In genomic region chrX:22339459-22339858, GRCh38 we compare ENCODE assay signal across 16 cellular contexts.
A peak's percentile ranks its signal among the peaks of the same experiment; 100 is the strongest.
DNase-seq lines count a peak whose midpoint lies in the region; ATAC-seq and TF ChIP-seq lines count a peak whose summit lies in the region.
"Had no signal": no experiment of that assay in that cellular context is flagged by ENCODE, and none has a peak within 500 bp of the region (broad histone marks: within the 10 kb centered on the region; RNA-seq: fewer than 3 reads in every experiment).

No MANE protein-coding gene starts in this region.

- H3K27ac Mint-ChIP-seq in H9: peak overlapping the region; percentile 86 to 93 (median 93); a peak in 5 of 7 replicates
- H3K27ac Mint-ChIP-seq: CD4-positive, alpha-beta memory T cell had no signal

- H3K9me2 ChIP-seq in hepatocyte (replicated peaks; ENCODE audit: insufficient read depth): no peaks in the 10 kb centered on the region

- no peak overlapping the region for H2BK12ac ChIP-seq in H9 (ENCODE audit: insufficient read length, low read depth, low read length)

- H4K8ac ChIP-seq in H9 (replicated peaks; ENCODE audit: insufficient read length, low read depth, low read length): no peak overlapping the region
- no peak overlapping the region for H4K8ac ChIP-seq in IMR-90 (ENCODE audit: low read depth in 2 of 2, low read length in 2 of 2)

- H3K4me1 ChIP-seq in H9 (ENCODE audit: insufficient read depth, low read length) (no peaks in the 10 kb centered on the region; the same call in 1 of the 2 replicates), IMR-90 (ENCODE audit: control insufficient read depth, insufficient read depth, low read length) (no peaks in the 10 kb centered on the region; the same call in 1 of the 2 replicates), hepatocyte (ENCODE audit: insufficient read depth) (no peaks in the 10 kb centered on the region), smooth muscle cell (ENCODE audit: low read depth) (no peaks in the 10 kb centered on the region)
- H3K4me1 ChIP-seq: BE2C had no signal

- no peak overlapping the region for H4K91ac ChIP-seq in H9 (ENCODE audit: insufficient read length, low read depth, low read length)
- H4K91ac ChIP-seq in IMR-90 (ENCODE audit: insufficient read depth, low read depth, low read length): no peak overlapping the region

- no peak overlapping the region for H2AFZ ChIP-seq in H9 (ENCODE audit: low read length)
- no peak overlapping the region for H2AFZ ChIP-seq in IMR-90 (replicated peaks; ENCODE audit: low read length, poor library complexity)
- H2AFZ ChIP-seq in hepatocyte: no peak overlapping the region
- no peak overlapping the region for H2AFZ ChIP-seq in smooth muscle cell (ENCODE audit: low read depth)

- POLR2A ChIA-PET in IMR-90 (lab: Charles Lee; ENCODE audit: unreplicated experiment): no interaction called here

- H3K9me1 ChIP-seq in IMR-90 (ENCODE audit: insufficient read depth, low read length): no peaks in the 10 kb centered on the region

- CTCF ChIA-PET in IMR-90 (lab: Yijun Ruan, JAX): no interaction called here

- H3K56ac ChIP-seq in H9 (ENCODE audit: insufficient read length, low read depth, low read length) (no peak overlapping the region), IMR-90 (ENCODE audit: extremely low read depth, insufficient read depth, low read length) (no peak overlapping the region)

- no peak overlapping the region for H2AK5ac ChIP-seq in H9 (ENCODE audit: insufficient read length, low read length)
- no peak overlapping the region for H2AK5ac ChIP-seq in IMR-90 (ENCODE audit: low read depth, low read length)

- H3K9me3 Mint-ChIP-seq in H9: peaks cover 30 to 41% of the 10 kb centered on the region in 2 experiments

- TF ChIP-seq CTCF in H9 (conservative IDR thresholded peaks at IDR 0.05) (no peak), IMR-90 (conservative IDR thresholded peaks at IDR 0.05; ENCODE audit: low read depth, low read length) (no peak), hepatocyte (IDR thresholded peaks at IDR 0.05; ENCODE audit: poor library complexity) (no peak), smooth muscle cell (IDR thresholded peaks at IDR 0.05; ENCODE audit: borderline replicate concordance, insufficient read depth, poor library complexity, severe bottlenecking) (no peak)

- no peak for TF ChIP-seq POLR2A in IMR-90 (IDR thresholded peaks at IDR 0.05; ENCODE audit: low read depth, low read length)

- H3K36me3 ChIP-seq in IMR-90 (ENCODE audit: control insufficient read depth, insufficient read depth, low read length) (no peaks in the 10 kb centered on the region), hepatocyte (replicated peaks; ENCODE audit: insufficient read depth, low read depth) (no peaks in the 10 kb centered on the region), smooth muscle cell (ENCODE audit: low read depth) (no peaks in the 10 kb centered on the region)
- H3K36me3 ChIP-seq: BE2C had no signal

- ATAC-seq in IMR-90 (ENCODE audit: low read depth) (no peak), GM21529 (IDR thresholded peaks at IDR 0.05; ENCODE audit: unreplicated experiment) (no peak), HG03469 (IDR thresholded peaks at IDR 0.05; ENCODE audit: unreplicated experiment) (no peak)
- ATAC-seq: K562 had no signal

- H3K36me3 Mint-ChIP-seq in H9 (ENCODE audit: insufficient read depth in 1 of 3, low read depth in 3 of 3): peaks cover 13 to 29% (median 16%) of the 10 kb centered on the region in 3 experiments
- H3K36me3 Mint-ChIP-seq: CD4-positive, alpha-beta memory T cell had no signal

- H2BK120ac ChIP-seq in H9 (ENCODE audit: low read depth, low read length, poor library complexity, severe bottlenecking) (no peak overlapping the region), IMR-90 (ENCODE audit: low read depth, low read length) (no peak overlapping the region)

- H3K23ac ChIP-seq in H9 (ENCODE audit: insufficient read length, low read depth, low read length): no peak overlapping the region
- H3K23ac ChIP-seq in IMR-90 (ENCODE audit: low read depth, low read length): no peak overlapping the region

- no peak overlapping the region for H3T11ph ChIP-seq in H9 (ENCODE audit: low read length)

- H2BK5ac ChIP-seq in H9 (ENCODE audit: insufficient read length, low read length) (no peak overlapping the region), IMR-90 (ENCODE audit: low read depth, low read length, poor library complexity, severe bottlenecking) (no peak overlapping the region)

- no CpG with 5 or more reads among the region's 1 CpG for WGBS in H9 (ENCODE audit: extremely low coverage, insufficient read length, low lambda C conversion rate)
- WGBS in IMR-90 (ENCODE audit: extremely low coverage in 2 of 2, insufficient read length in 1 of 2), 2 experiments: no CpG with 5 or more reads among the region's 1 CpG
- 53% methylated on average over 1 of the region's 1 CpG for WGBS in hepatocyte (ENCODE audit: low lambda C conversion rate, missing lambda C conversion rate)
- 21% methylated on average over 1 of the region's 1 CpG for WGBS in smooth muscle cell (ENCODE audit: low lambda C conversion rate)

- no peak overlapping the region for H3K14ac ChIP-seq in H9 (ENCODE audit: insufficient read depth, low read length)
- no peak overlapping the region for H3K14ac ChIP-seq in IMR-90 (replicated peaks; ENCODE audit: low read depth, low read length)

- no peaks in the 10 kb centered on the region for H3K79me1 ChIP-seq in H9 (ENCODE audit: insufficient read depth, low read depth, low read length, poor library complexity, severe bottlenecking)
- H3K79me1 ChIP-seq in IMR-90 (ENCODE audit: low read depth in 1 of 2, low read length in 2 of 2): no peaks in the 10 kb centered on the region

- H3K4me3 ChIP-seq in IMR-90 (ENCODE audit: insufficient read depth, low read depth, low read length): no peak overlapping the region
- no peak overlapping the region for H3K4me3 ChIP-seq in hepatocyte
- H3K4me3 ChIP-seq in smooth muscle cell: no peak overlapping the region
- H3K4me3 ChIP-seq: K562 had no signal

- no peak overlapping the region for H3K4me3 Mint-ChIP-seq in H9
- H3K4me3 Mint-ChIP-seq: CD4-positive, alpha-beta memory T cell had no signal

- H3K79me2 ChIP-seq in H9 (ENCODE audit: insufficient read depth, low read length) (no peaks in the 10 kb centered on the region), hepatocyte (no peaks in the 10 kb centered on the region), smooth muscle cell (ENCODE audit: low read depth) (no peaks in the 10 kb centered on the region)

- no peaks in the 10 kb centered on the region for H3F3A ChIP-seq in smooth muscle cell (ENCODE audit: low read depth)

- H4K20me1 ChIP-seq in H9 (ENCODE audit: control insufficient read depth, insufficient read depth, insufficient read length): no peaks in the 10 kb centered on the region
- no peaks in the 10 kb centered on the region for H4K20me1 ChIP-seq in IMR-90 (ENCODE audit: insufficient read depth, low read length)
- H4K20me1 ChIP-seq in hepatocyte (ENCODE audit: insufficient read depth, poor library complexity, severe bottlenecking): no peaks in the 10 kb centered on the region
- no peaks in the 10 kb centered on the region for H4K20me1 ChIP-seq in smooth muscle cell (ENCODE audit: low read depth)

- dilution Hi-C loops in IMR-90 (cut with HindIII; ENCODE audit: low sequenced_read_pairs, unreplicated experiment): no loop called here

- TF ChIP-seq RAD21 in IMR-90 (IDR thresholded peaks at IDR 0.05; ENCODE audit: low read length): no peak

- in situ Hi-C loops in IMR-90 (cut with MboI; ENCODE audit: low sequenced_read_pairs): no loop called here

- H2BK20ac ChIP-seq in H9 (ENCODE audit: low read depth, low read length, poor library complexity, severe bottlenecking) (no peak overlapping the region), IMR-90 (ENCODE audit: low read depth, low read length) (no peak overlapping the region)

- no peaks in the 10 kb centered on the region for H3K27me3 ChIP-seq in H9 (ENCODE audit: insufficient read depth, low read length)
- peaks cover 1% of the 10 kb centered on the region; the same call in 1 of the 2 replicates for H3K27me3 ChIP-seq in IMR-90 (ENCODE audit: control insufficient read depth, insufficient read depth, low read length)
- no peaks in the 10 kb centered on the region for H3K27me3 ChIP-seq in hepatocyte
- H3K27me3 ChIP-seq in smooth muscle cell (ENCODE audit: low read depth): no peaks in the 10 kb centered on the region
- H3K27me3 ChIP-seq: BE2C had no signal

- intact Hi-C loops in IMR-90 (cut with micrococcal nuclease): no loop called here

- DNase-seq in H9 (no peak), IMR-90 (no peak), hepatocyte (ENCODE audit: low spot score) (no peak), smooth muscle cell (lab: John Stamatoyannopoulos, UW; ENCODE audit: unreplicated experiment) (no peak), HPDE6-E6E7 (ENCODE audit: extremely low spot score) (no peak)
- DNase-seq: BE2C; CD4-positive, alpha-beta memory T cell; DMS153; DMS79 treated with DMSO at 0.1 percent for 48 hours; GDM1; Karpas-422 had no signal

- H3K9ac ChIP-seq in H9 (ENCODE audit: extremely low read depth, insufficient read length, low read length): no peak overlapping the region
- H3K9ac ChIP-seq in IMR-90 (ENCODE audit: low read depth, low read length): no peak overlapping the region
- H3K9ac ChIP-seq in smooth muscle cell (ENCODE audit: low read depth): peak overlapping the region; percentile 48

- H3K9me3 ChIP-seq in H9 (ENCODE audit: control insufficient read depth, low read depth, low read length) (peaks cover 7% of the 10 kb centered on the region), IMR-90 (ENCODE audit: control insufficient read depth, insufficient read depth, low read length) (no peaks in the 10 kb centered on the region), hepatocyte (ENCODE audit: low read depth) (no peaks in the 10 kb centered on the region), smooth muscle cell (replicated peaks; ENCODE audit: low read depth) (no peaks in the 10 kb centered on the region)
- H3K9me3 ChIP-seq: BE2C had no signal

- H2AK9ac ChIP-seq in IMR-90 (replicated peaks; ENCODE audit: low read depth, low read length, poor library complexity): no peak overlapping the region

- H3K18ac ChIP-seq in H9 (ENCODE audit: insufficient read length, low read depth, low read length): no peak overlapping the region
- H3K18ac ChIP-seq in IMR-90 (ENCODE audit: low read depth, low read length): peak overlapping the region; percentile 9; the same call in 1 of the 2 replicates

- no peaks in the 10 kb centered on the region for H3K23me2 ChIP-seq in H9 (ENCODE audit: insufficient read length, low read depth, low read length, poor library complexity, severe bottlenecking)

- H3K4ac ChIP-seq in H9 (ENCODE audit: low read depth, low read length) (no peak overlapping the region), IMR-90 (ENCODE audit: low read depth, low read length) (no peak overlapping the region)

- no peaks in the 10 kb centered on the region for H3K27me3 Mint-ChIP-seq in H9 (ENCODE audit: low read depth)
- H3K27me3 Mint-ChIP-seq: CD4-positive, alpha-beta memory T cell had no signal

- H3K4me2 ChIP-seq in H9 (ENCODE audit: insufficient read depth, insufficient read length, low read length): no peak overlapping the region
- no peak overlapping the region for H3K4me2 ChIP-seq in IMR-90 (ENCODE audit: low read depth, low read length)
- H3K4me2 ChIP-seq in hepatocyte: no peak overlapping the region
- no peak overlapping the region for H3K4me2 ChIP-seq in smooth muscle cell

- no peak overlapping the region for H2BK15ac ChIP-seq in H9 (ENCODE audit: low read depth, low read length)
- H2BK15ac ChIP-seq in IMR-90 (ENCODE audit: low read depth, low read length): no peak overlapping the region

- peaks cover 20 to 30% of the 10 kb centered on the region in 2 experiments for H3K4me1 Mint-ChIP-seq in H9
- H3K4me1 Mint-ChIP-seq: CD4-positive, alpha-beta memory T cell had no signal

- H4K5ac ChIP-seq in H9 (ENCODE audit: insufficient read length, low read depth, low read length) (no peak overlapping the region), IMR-90 (ENCODE audit: low read depth, low read length) (no peak overlapping the region)

- peak overlapping the region; percentile 74 for H3K27ac ChIP-seq in H9 (ENCODE audit: insufficient read length, low read depth, low read length)
- H3K27ac ChIP-seq in IMR-90 (ENCODE audit: insufficient read depth, low read length): no peak overlapping the region
- H3K27ac ChIP-seq in hepatocyte: peak overlapping the region; percentile 29
- peak overlapping the region; percentile 70 for H3K27ac ChIP-seq in smooth muscle cell (ENCODE audit: low read depth)
- H3K27ac ChIP-seq: C4-2B, HL-60 had no signal

- no TSS peak for BruUV-seq in IMR-90 (replicated peaks; lab: Mats Ljungman, UMichigan)
